Comparison of ENCODE assay signal across 8 cellular contexts in genomic region chr22:36481393-36482168, GRCh38. TPM values are rescaled to one million over a fixed set of nuclear protein-coding genes. Genes with fewer than 3 reads are reported as not detected.
DNase-seq lines count a peak whose midpoint lies in the region; ATAC-seq and TF ChIP-seq lines count a peak whose summit lies in the region.

A gene with protein sequence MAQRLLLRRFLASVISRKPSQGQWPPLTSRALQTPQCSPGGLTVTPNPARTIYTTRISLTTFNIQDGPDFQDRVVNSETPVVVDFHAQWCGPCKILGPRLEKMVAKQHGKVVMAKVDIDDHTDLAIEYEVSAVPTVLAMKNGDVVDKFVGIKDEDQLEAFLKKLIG (minus strand): TSS chr22:36481640. CDS start chr22:36480837, 803 bp downstream.

- intact Hi-C loops in left cardiac atrium (cut with DNase I) = loop anchor here in 1 of 2 donors (2.0 to 10.0 kb wide), 3 partner anchors 35 to 337 kb away; no protein-coding TSS in a partner anchor
- intact Hi-C loops in prostate gland (cut with DNase I) = no loop called here

- TF ChIP-seq POLR2A in prostate gland (IDR thresholded peaks at IDR 0.05) = peak; percentile 87

- in situ Hi-C loops in GM13976 (cut with MboI; ENCODE audit: low sequenced_read_pairs, unreplicated experiment) = no loop called here

- no peaks in the 10 kb centered on the region for H3K27me3 ChIP-seq in prostate gland (replicated peaks; ENCODE audit: insufficient read depth)

- ATAC-seq in HG02884 (IDR thresholded peaks at IDR 0.05; ENCODE audit: unreplicated experiment) = peak; percentile 87
- ATAC-seq in T-helper 17 cell = peak; percentile 85
- peak; percentile 95 to 97 for ATAC-seq in left cardiac atrium

- no peaks in the 10 kb centered on the region for H3K36me3 Mint-ChIP-seq in T-helper 17 cell (ENCODE audit: low read depth)

- under 1% methylated on average over 62 of the region's 62 CpGs for WGBS in prostate gland
- WGBS in urinary bladder = under 1% methylated on average over 62 of the region's 62 CpGs

- peaks cover 10% of the 10 kb centered on the region for H3K4me1 ChIP-seq in prostate gland (replicated peaks)
- no peaks in the 10 kb centered on the region for H3K4me1 ChIP-seq in urinary bladder (ENCODE audit: insufficient read depth)

- H3K9me3 ChIP-seq in T-helper 17 cell (ENCODE audit: control insufficient read depth, low read length, poor library complexity, severe bottlenecking) = no peaks in the 10 kb centered on the region
- H3K9me3 ChIP-seq in prostate gland = no peaks in the 10 kb centered on the region

- TF ChIP-seq CTCF in GM13976 (IDR thresholded peaks at IDR 0.05; ENCODE audit: borderline replicate concordance, control extremely low read depth, extremely low read depth, insufficient read depth, missing control alignments) = no peak
- no peak for TF ChIP-seq CTCF in prostate gland (IDR thresholded peaks at IDR 0.05)

- peaks cover 17% of the 10 kb centered on the region for H3K4me1 Mint-ChIP-seq in T-helper 17 cell

- H3K27ac ChIP-seq in prostate gland = peak within 1 kb of the TSS; percentile 98 to 100
- peak within 1 kb of the TSS; percentile 82 for H3K27ac ChIP-seq in urinary bladder (ENCODE audit: low read depth)

- H3K4me3 ChIP-seq in prostate gland = peak within 1 kb of the TSS; percentile 75
- H3K4me3 ChIP-seq in urinary bladder (ENCODE audit: low read depth, low read length) = peak within 1 kb of the TSS; percentile 48

- H3K4me3 Mint-ChIP-seq in T-helper 17 cell = peak within 1 kb of the TSS; percentile 95

- no peaks in the 10 kb centered on the region for H3K27me3 Mint-ChIP-seq in T-helper 17 cell

- H3K36me3 ChIP-seq in prostate gland (no peaks in the 10 kb centered on the region), urinary bladder (ENCODE audit: insufficient read depth) (no peaks in the 10 kb centered on the region)

- H3K27ac Mint-ChIP-seq in T-helper 17 cell = peak within 1 kb of the TSS; percentile 99

- peak; percentile 98 for DNase-seq in GM13976 (ENCODE audit: low spot score)
- peak; percentile 84 for DNase-seq in NCI-H1694 treated with DMSO at 0.1 percent for 48 hours (lab: John Stamatoyannopoulos, UW)
- DNase-seq in T-helper 17 cell = peak; percentile 90 to 93 (median 93)
- peak; percentile 58 to 97 (median 93) for DNase-seq in amygdala (lab: John Stamatoyannopoulos, UW)
- peak; percentile 98 for DNase-seq in left cardiac atrium
- DNase-seq in prostate gland (ENCODE audit: low spot score) = peak; percentile 93

RNA-seq across cellular contexts. Expression of the gene that starts here (rescaled TPM):
- 10 to 100 TPM; 27.0 to 32.3 TPM for total RNA-seq in T-helper 17 cell
- total RNA-seq in left cardiac atrium = 10 to 100 TPM; 91.5 to 96.8 TPM
- total RNA-seq in prostate gland = 100 to 1,000 TPM in 1 of 2 donors, 10 to 100 TPM in 1; 74.3 to 148 TPM
- total RNA-seq in urinary bladder = 10.9 TPM
- polyA plus RNA-seq in urinary bladder = 98.5 TPM

Comparison
In these comparisons a context has a peak if more than half of its experiments do, and no peak if none do; other contexts are left out.
1. Peak in every context shown above with its lines: DNase-seq, ATAC-seq, H3K4me3 ChIP-seq and H3K27ac ChIP-seq.